In the genomic region with DNA sequence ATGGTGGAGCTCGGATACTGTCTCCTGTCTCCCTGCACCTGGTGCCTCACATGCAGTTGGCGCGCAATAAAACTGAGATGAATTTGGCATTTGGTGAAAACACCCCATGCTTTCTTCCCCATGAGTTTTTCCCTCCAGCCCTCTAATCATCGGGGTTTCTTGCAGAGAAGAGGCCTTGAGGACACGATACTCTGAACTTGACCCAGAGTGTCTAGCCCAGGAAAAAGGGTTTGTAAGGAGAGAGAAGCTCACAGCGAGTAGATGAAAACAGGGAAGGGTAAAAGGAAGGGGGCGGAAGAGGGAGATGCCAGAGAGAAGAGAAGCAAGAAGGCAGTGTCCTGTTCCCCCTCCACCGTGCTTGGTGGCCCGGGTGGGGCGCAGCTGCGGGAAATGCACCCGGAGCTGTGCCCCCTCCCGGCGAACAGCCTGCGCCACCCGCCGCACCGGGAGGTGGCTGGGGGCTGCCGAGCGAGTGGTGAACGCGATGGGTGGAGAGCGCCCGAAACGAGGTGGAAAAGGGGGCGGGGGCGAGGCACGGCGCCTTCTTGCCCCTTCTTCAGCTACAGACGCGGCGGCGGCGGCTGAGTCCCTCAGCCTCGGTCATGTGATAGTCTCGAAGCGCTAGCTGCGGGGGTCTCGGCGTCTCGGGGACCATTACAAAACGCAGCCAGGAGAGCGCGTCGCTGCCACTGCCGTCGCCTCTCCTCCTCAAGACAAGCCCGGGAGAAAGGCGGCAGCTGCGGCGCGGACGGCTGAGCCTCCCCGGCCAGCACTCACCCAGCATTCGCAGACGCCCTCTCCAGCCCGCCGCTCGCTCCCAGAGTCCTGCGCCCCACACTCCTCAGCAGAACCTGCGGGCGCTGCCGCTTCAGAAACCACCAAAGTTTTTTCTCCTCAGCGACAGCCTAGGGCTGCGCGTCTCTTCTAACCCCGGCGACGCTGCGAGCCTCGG, we compare ENCODE assay signal across 11 cellular contexts. TPM values are rescaled to one million over a fixed set of nuclear protein-coding genes. Genes with fewer than 3 reads are reported as not detected.
DNase-seq lines count a peak whose midpoint lies in the region; ATAC-seq, FAIRE-seq and TF ChIP-seq lines count a peak whose summit lies in the region.
"Had no signal": no experiment of that assay in that cellular context is flagged by ENCODE, and none has a peak within 500 bp of the region (broad histone marks: within the 10 kb centered on the region; RNA-seq: fewer than 3 reads in every experiment).

No MANE protein-coding gene starts in this region.

- no peak for TF ChIP-seq EP300 in suprapubic skin (IDR thresholded peaks at IDR 0.05)
- TF ChIP-seq EP300 in tibial nerve (IDR thresholded peaks at IDR 0.05): no peak

- intact Hi-C loops in Right ventricle myocardium superior (cut with DNase I): no loop called here

- no peaks in the 10 kb centered on the region for H3K79me2 ChIP-seq in keratinocyte (ENCODE audit: control insufficient read depth, insufficient read depth, low read length)

- H3K9ac ChIP-seq in SK-N-MC (ENCODE audit: insufficient read length) (no peak overlapping the region), keratinocyte (ENCODE audit: control insufficient read depth, extremely low read depth, insufficient read depth, low read length) (no peak overlapping the region)

- H3K27me3 ChIP-seq in cardiac muscle cell: peaks cover 100% of the 10 kb centered on the region
- H3K27me3 ChIP-seq in keratinocyte (ENCODE audit: control insufficient read depth, extremely low read depth, insufficient read depth, low read length): peaks cover 97% of the 10 kb centered on the region
- peaks cover 100% of the 10 kb centered on the region for H3K27me3 ChIP-seq in suprapubic skin
- H3K27me3 ChIP-seq in SJCRH30: no peaks in the 10 kb centered on the region
- H3K27me3 ChIP-seq in tibial nerve: peaks cover 9 to 99% of the 10 kb centered on the region in 2 donors

- H3K27ac ChIP-seq in cardiac muscle cell (no peak overlapping the region), SK-N-MC (no peak overlapping the region), keratinocyte (ENCODE audit: control insufficient read depth, insufficient read depth, low read length) (no peak overlapping the region), suprapubic skin (no peak overlapping the region), SJCRH30 (no peak overlapping the region), tibial nerve (no peak overlapping the region)
- H3K27ac ChIP-seq: SJSA1 had no signal

- H3K9me1 ChIP-seq in keratinocyte (ENCODE audit: control insufficient read depth, extremely low read depth, insufficient read depth, low read length): no peaks in the 10 kb centered on the region

- no peaks in the 10 kb centered on the region for H4K20me1 ChIP-seq in keratinocyte (ENCODE audit: control insufficient read depth, extremely low read depth, insufficient read depth, low read length)

- ATAC-seq in Right ventricle myocardium superior (ENCODE audit: poor library complexity): no peak

- no peaks in the 10 kb centered on the region for H3K36me3 ChIP-seq in cardiac muscle cell
- no peaks in the 10 kb centered on the region for H3K36me3 ChIP-seq in SK-N-MC (ENCODE audit: insufficient read depth, low read length)
- no peaks in the 10 kb centered on the region for H3K36me3 ChIP-seq in keratinocyte (ENCODE audit: control insufficient read depth in 2 of 2, extremely low read depth in 1 of 2, insufficient read depth in 2 of 2, low read length in 2 of 2)
- no peaks in the 10 kb centered on the region for H3K36me3 ChIP-seq in suprapubic skin
- no peaks in the 10 kb centered on the region for H3K36me3 ChIP-seq in SJCRH30
- H3K36me3 ChIP-seq in tibial nerve: no peaks in the 10 kb centered on the region
- H3K36me3 ChIP-seq: SJSA1 had no signal

- DNase-seq in cardiac muscle cell (ENCODE audit: low read depth in 1 of 2, low spot score in 1 of 2) (peak in 1 of 2 donors; percentile 53), Right ventricle myocardium superior (no peak), SK-N-MC (ENCODE audit: low read depth, low spot score) (no peak), keratinocyte (ENCODE audit: low read depth, low spot score) (no peak), suprapubic skin (ENCODE audit: low spot score in 2 of 2) (no peak), SJCRH30 (no peak), superior temporal gyrus (ENCODE audit: extremely low spot score) (no peak), tibial nerve (ENCODE audit: low spot score in 2 of 2) (no peak)
- DNase-seq: hypothalamus had no signal

- WGBS in suprapubic skin: 3% methylated on average over 64 of the region's 71 CpGs
- 2% methylated on average over 52 to 60 of the region's 71 CpGs for WGBS in tibial nerve, 2 donors

- H3K4me2 ChIP-seq in keratinocyte (ENCODE audit: control insufficient read depth, extremely low read depth, insufficient read depth, low read depth, low read length): peak overlapping the region; percentile 16

- no peak for FAIRE-seq in keratinocyte (lab: Jason Lieb, UNC)
- FAIRE-seq: G401.6 had no signal

- peak overlapping the region; percentile 18 for H3K4me3 ChIP-seq in cardiac muscle cell
- peak overlapping the region; percentile 42 for H3K4me3 ChIP-seq in SK-N-MC
- H3K4me3 ChIP-seq in keratinocyte (ENCODE audit: control insufficient read depth in 2 of 3, extremely low read depth in 1 of 3, insufficient read depth in 2 of 3, low read depth in 1 of 3, low read length in 3 of 3): peak overlapping the region in 2 of 3 experiments; percentile 18 to 20
- H3K4me3 ChIP-seq in suprapubic skin: peak overlapping the region; percentile 22
- no peak overlapping the region for H3K4me3 ChIP-seq in SJCRH30
- H3K4me3 ChIP-seq in tibial nerve: peak overlapping the region in 1 of 4 donors; percentile 30
- H3K4me3 ChIP-seq: SJSA1 had no signal

- H2AFZ ChIP-seq in keratinocyte (ENCODE audit: control insufficient read depth, low read length): peak overlapping the region; percentile 3

- dilution Hi-C loops in keratinocyte (cut with MboI; ENCODE audit: extremely low pct_ligation_motif_present, low sequenced_read_pairs): no loop called here

- H3K9me3 ChIP-seq in cardiac muscle cell (ENCODE audit: low read depth): no peaks in the 10 kb centered on the region
- H3K9me3 ChIP-seq in SK-N-MC (ENCODE audit: low read depth, low read length): no peaks in the 10 kb centered on the region
- no peaks in the 10 kb centered on the region for H3K9me3 ChIP-seq in keratinocyte (ENCODE audit: control insufficient read depth, low read depth, low read length)
- H3K9me3 ChIP-seq in suprapubic skin: no peaks in the 10 kb centered on the region
- H3K9me3 ChIP-seq in SJCRH30 (replicated peaks): no peaks in the 10 kb centered on the region
- H3K9me3 ChIP-seq in tibial nerve: no peaks in the 10 kb centered on the region
- H3K9me3 ChIP-seq: SJSA1 had no signal

- TF ChIP-seq CTCF in cardiac muscle cell (IDR thresholded peaks at IDR 0.05; ENCODE audit: low read depth, low read length) (no peak), keratinocyte (optimal IDR thresholded peaks at IDR 0.05 in 1 of 3, IDR thresholded peaks at IDR 0.05 in 1 of 3, conservative IDR thresholded peaks at IDR 0.05 in 1 of 3; ENCODE audit: extremely low read depth in 1 of 3, insufficient read depth in 2 of 3, low read length in 3 of 3) (no peak), suprapubic skin (IDR thresholded peaks at IDR 0.05) (no peak), tibial nerve (IDR thresholded peaks at IDR 0.05) (no peak)

- H3K4me1 ChIP-seq in cardiac muscle cell (ENCODE audit: low read depth) (peaks cover 10% of the 10 kb centered on the region), keratinocyte (ENCODE audit: control insufficient read depth, extremely low read depth, insufficient read depth, low read length) (no peaks in the 10 kb centered on the region), suprapubic skin (peaks cover 47% of the 10 kb centered on the region), SJCRH30 (no peaks in the 10 kb centered on the region), tibial nerve (peaks cover 0 to 92% (median 15%) of the 10 kb centered on the region in 4 donors)
- H3K4me1 ChIP-seq: SJSA1 had no signal

- no peak for TF ChIP-seq POLR2A in suprapubic skin (IDR thresholded peaks at IDR 0.05)
- no peak for TF ChIP-seq POLR2A in tibial nerve (IDR thresholded peaks at IDR 0.05)

RNA-seq across cellular contexts. Expression of a gene that starts 1.1 kb away (rescaled TPM):
- not detected in 2 replicates for total RNA-seq in cardiac muscle cell
- not detected in 2 replicates for polyA plus RNA-seq in cardiac muscle cell
- not detected for total RNA-seq in Right ventricle myocardium superior
- polyA plus RNA-seq in keratinocyte: not detected in 3 replicates
- polyA plus RNA-seq in keratinocyte (2011; ENCODE audit: low read depth): not detected
- not detected in 2 replicates for polyA plus RNA-seq in keratinocyte (2011; cell fraction: cytosol; rRNA removed)
- polyA plus RNA-seq in keratinocyte (2011; cell fraction: nucleus; rRNA removed): not detected in 2 replicates
- not detected in 2 replicates for polyA plus RNA-seq in keratinocyte (2012; ENCODE audit: low replicate concordance)
- polyA minus RNA-seq in keratinocyte: not detected in 3 replicates
- polyA minus RNA-seq in keratinocyte (2011; cell fraction: cytosol; rRNA and poly(A)+ RNA removed): not detected
- not detected in 2 replicates for polyA minus RNA-seq in keratinocyte (2011; cell fraction: nucleus; rRNA and poly(A)+ RNA removed)
- not detected for total RNA-seq in suprapubic skin
- total RNA-seq in SJCRH30 (2014; rRNA removed; shearing (Covaris generic)): not detected in 2 replicates
- total RNA-seq in tibial nerve: not detected
- total RNA-seq: SJSA1 had no signal
